Comparison of ENCODE assay signal across 29 cellular contexts in genomic region chr5:94125107-94125506, GRCh38.
DNase-seq lines count a peak whose midpoint lies in the region; TF ChIP-seq lines count a peak whose summit lies in the region.
"Had no signal": no experiment of that assay in that cellular context is flagged by ENCODE, and none has a peak within 500 bp of the region (broad histone marks: within the 10 kb centered on the region; RNA-seq: fewer than 3 reads in every experiment).

No MANE protein-coding gene starts in this region.

- peak; percentile 9 for DNase-seq in dedifferentiated amniotic fluid mesenchymal stem cell (ENCODE audit: extremely low spot score)
- DNase-seq in spleen = no peak
- no peak for DNase-seq in glomerular visceral epithelial cell (ENCODE audit: extremely low spot score)
- DNase-seq: 8988T; ACHN; AML-193; BE2C; C1 segment of cervical spinal cord; Caco-2; Calu3; CD4-positive, alpha-beta memory T cell; CD4-positive, alpha-beta T cell; CD4-positive, CD25-positive, alpha-beta regulatory T cell; CD8-positive, alpha-beta memory T cell; CD8-positive, alpha-beta T cell; COR-L47; DMS 273 treated with DMSO at 0.1 percent for 48 hours; DMS153; DMS53; DMS79; DMS79 treated with DMSO at 0.1 percent for 48 hours; DND-41; EL had no signal

- TF ChIP-seq POLR2A in spleen (IDR thresholded peaks at IDR 0.05) = no peak

- CTCF ChIA-PET in HEK293 (lab: Yijun Ruan, JAX) = no interaction called here

- H3K4me1 ChIP-seq in HEK293 (ENCODE audit: control insufficient read depth, insufficient read depth, low read length) (no peaks in the 10 kb centered on the region), spleen (no peaks in the 10 kb centered on the region)
- H3K4me1 ChIP-seq: A549; BE2C; BLaER1; BLaER1 treated with 17β-estradiol and CSF1 and Interleukin-3, amounts not matched to agents 10 nM and 100 nM had no signal

- 74 to 86% (median 82%) methylated on average over 2 of the region's 2 CpGs for WGBS in spleen, 5 donors

- no peaks in the 10 kb centered on the region for H3K36me3 ChIP-seq in HEK293 (ENCODE audit: control insufficient read depth in 2 of 2, insufficient read depth in 1 of 2, low read length in 2 of 2)
- no peaks in the 10 kb centered on the region for H3K36me3 ChIP-seq in spleen
- H3K36me3 ChIP-seq: BE2C; BLaER1; BLaER1 treated with 17β-estradiol and CSF1 and Interleukin-3, amounts not matched to agents 10 nM and 100 nM had no signal

- H3K9me3 ChIP-seq in HEK293 (ENCODE audit: control insufficient read depth, insufficient read depth, low read depth, low read length) = no peaks in the 10 kb centered on the region
- no peaks in the 10 kb centered on the region for H3K9me3 ChIP-seq in spleen
- H3K9me3 ChIP-seq: BE2C; BLaER1; BLaER1 treated with 17β-estradiol and CSF1 and Interleukin-3, amounts not matched to agents 10 nM and 100 nM; Caco-2 had no signal

- POLR2A ChIA-PET in HEK293 (lab: Yijun Ruan, JAX) = no interaction called here

- no peak overlapping the region for H3K27ac ChIP-seq in HEK293 (ENCODE audit: extremely low read depth, low read depth, low read length)
- H3K27ac ChIP-seq in spleen = no peak overlapping the region
- H3K27ac ChIP-seq: 22Rv1; A549; BLaER1; BLaER1 treated with 17β-estradiol and CSF1 and Interleukin-3, amounts not matched to agents 10 nM and 100 nM; C4-2B had no signal

- no peaks in the 10 kb centered on the region for H3K27me3 ChIP-seq in spleen (replicated peaks in 1 of 7)
- H3K27me3 ChIP-seq: BE2C; BLaER1; BLaER1 treated with 17β-estradiol and CSF1 and Interleukin-3, amounts not matched to agents 10 nM and 100 nM had no signal

- H3K4me3 ChIP-seq in HEK293 (ENCODE audit: low read depth, low read length) = no peak overlapping the region
- no peak overlapping the region for H3K4me3 ChIP-seq in spleen
- H3K4me3 ChIP-seq: A549; BLaER1; BLaER1 treated with 17β-estradiol and CSF1 and Interleukin-3, amounts not matched to agents 10 nM and 100 nM had no signal

- intact Hi-C loops in spleen (cut with DNase I; ENCODE audit: low total_unique reads) = no loop called here

- no peak for TF ChIP-seq CTCF in HEK293 (tag by site-specific recombination; IDR thresholded peaks at IDR 0.05)
- TF ChIP-seq CTCF in spleen (IDR thresholded peaks at IDR 0.05 in 8 of 11, conservative IDR thresholded peaks at IDR 0.05 in 3 of 11) = no peak

TF ChIP-seq in HEK293, 187 proteins besides CTCF, POLR2A, EP300 and RAD21:
- TF ChIP-seq ZNF433 (tag by site-specific recombination; IDR thresholded peaks at IDR 0.05; ENCODE audit: low read depth) = no peak
- TF ChIP-seq ZNF626 (tag by site-specific recombination; IDR thresholded peaks at IDR 0.05) = no peak
- TF ChIP-seq ZNF645 (tag by site-specific recombination; IDR thresholded peaks at IDR 0.05) = no peak
- no peak for TF ChIP-seq ZNF37A (tag by site-specific recombination; IDR thresholded peaks at IDR 0.05)
- TF ChIP-seq ZSCAN30 (tag by site-specific recombination; IDR thresholded peaks at IDR 0.05) = no peak
- TF ChIP-seq, protein P1, sequence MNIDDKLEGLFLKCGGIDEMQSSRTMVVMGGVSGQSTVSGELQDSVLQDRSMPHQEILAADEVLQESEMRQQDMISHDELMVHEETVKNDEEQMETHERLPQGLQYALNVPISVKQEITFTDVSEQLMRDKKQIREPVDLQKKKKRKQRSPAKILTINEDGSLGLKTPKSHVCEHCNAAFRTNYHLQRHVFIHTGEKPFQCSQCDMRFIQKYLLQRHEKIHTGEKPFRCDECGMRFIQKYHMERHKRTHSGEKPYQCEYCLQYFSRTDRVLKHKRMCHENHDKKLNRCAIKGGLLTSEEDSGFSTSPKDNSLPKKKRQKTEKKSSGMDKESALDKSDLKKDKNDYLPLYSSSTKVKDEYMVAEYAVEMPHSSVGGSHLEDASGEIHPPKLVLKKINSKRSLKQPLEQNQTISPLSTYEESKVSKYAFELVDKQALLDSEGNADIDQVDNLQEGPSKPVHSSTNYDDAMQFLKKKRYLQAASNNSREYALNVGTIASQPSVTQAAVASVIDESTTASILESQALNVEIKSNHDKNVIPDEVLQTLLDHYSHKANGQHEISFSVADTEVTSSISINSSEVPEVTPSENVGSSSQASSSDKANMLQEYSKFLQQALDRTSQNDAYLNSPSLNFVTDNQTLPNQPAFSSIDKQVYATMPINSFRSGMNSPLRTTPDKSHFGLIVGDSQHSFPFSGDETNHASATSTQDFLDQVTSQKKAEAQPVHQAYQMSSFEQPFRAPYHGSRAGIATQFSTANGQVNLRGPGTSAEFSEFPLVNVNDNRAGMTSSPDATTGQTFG (tag by site-specific recombination; IDR thresholded peaks at IDR 0.05; ENCODE audit: borderline replicate concordance) = no peak
- no peak for TF ChIP-seq ZBTB48 (tag by site-specific recombination; IDR thresholded peaks at IDR 0.05)
- TF ChIP-seq ZNF558 (tag by site-specific recombination; IDR thresholded peaks at IDR 0.05) = peak; percentile 97
- TF ChIP-seq ZNF202 (tag by site-specific recombination; IDR thresholded peaks at IDR 0.05; ENCODE audit: borderline replicate concordance) = no peak
